1 cellular context compared by ENCODE assay signal in the genomic region with DNA sequence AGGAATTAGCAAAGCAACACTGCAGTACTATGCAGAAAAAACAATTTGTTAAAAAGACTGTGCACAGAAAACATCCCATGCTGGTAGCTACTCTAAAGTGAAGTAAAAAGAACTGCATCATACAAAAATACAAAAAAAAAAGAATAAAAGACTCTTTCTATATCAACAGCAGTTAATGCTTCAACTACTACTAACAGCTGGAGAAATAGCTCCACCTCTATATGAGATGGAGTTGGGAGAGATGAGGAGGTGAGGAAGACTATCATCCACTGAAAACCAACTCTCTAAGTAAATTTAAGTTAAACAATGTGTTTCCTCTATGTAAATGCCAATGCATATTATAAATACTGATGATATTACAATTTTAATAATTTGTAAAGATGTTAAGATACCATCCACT.
TF ChIP-seq lines count a peak whose summit lies in the region.

No MANE protein-coding gene starts in this region.

TF ChIP-seq in HCT116, 20 proteins besides CTCF, POLR2A, EP300 and RAD21:
- TF ChIP-seq, protein P1, sequence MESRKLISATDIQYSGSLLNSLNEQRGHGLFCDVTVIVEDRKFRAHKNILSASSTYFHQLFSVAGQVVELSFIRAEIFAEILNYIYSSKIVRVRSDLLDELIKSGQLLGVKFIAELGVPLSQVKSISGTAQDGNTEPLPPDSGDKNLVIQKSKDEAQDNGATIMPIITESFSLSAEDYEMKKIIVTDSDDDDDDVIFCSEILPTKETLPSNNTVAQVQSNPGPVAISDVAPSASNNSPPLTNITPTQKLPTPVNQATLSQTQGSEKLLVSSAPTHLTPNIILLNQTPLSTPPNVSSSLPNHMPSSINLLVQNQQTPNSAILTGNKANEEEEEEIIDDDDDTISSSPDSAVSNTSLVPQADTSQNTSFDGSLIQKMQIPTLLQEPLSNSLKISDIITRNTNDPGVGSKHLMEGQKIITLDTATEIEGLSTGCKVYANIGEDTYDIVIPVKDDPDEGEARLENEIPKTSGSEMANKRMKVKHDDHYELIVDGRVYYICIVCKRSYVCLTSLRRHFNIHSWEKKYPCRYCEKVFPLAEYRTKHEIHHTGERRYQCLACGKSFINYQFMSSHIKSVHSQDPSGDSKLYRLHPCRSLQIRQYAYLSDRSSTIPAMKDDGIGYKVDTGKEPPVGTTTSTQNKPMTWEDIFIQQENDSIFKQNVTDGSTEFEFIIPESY (IDR thresholded peaks at IDR 0.05; ENCODE audit: extremely low read depth, insufficient replicate concordance, low read length) = no peak
- TF ChIP-seq YY1 (IDR thresholded peaks at IDR 0.05; ENCODE audit: extremely low read depth, insufficient replicate concordance, low read depth, low read length) = no peak
- no peak for TF ChIP-seq SP1 (IDR thresholded peaks at IDR 0.05; ENCODE audit: low read depth)
- TF ChIP-seq SIN3A (IDR thresholded peaks at IDR 0.05; ENCODE audit: low read depth) = no peak
- no peak for TF ChIP-seq EGR1 (IDR thresholded peaks at IDR 0.05; ENCODE audit: low read depth)
- no peak for TF ChIP-seq POLR2AphosphoS5 (IDR thresholded peaks at IDR 0.05; ENCODE audit: low read depth, low read length)
- no peak for TF ChIP-seq ELF1 (IDR thresholded peaks at IDR 0.05; ENCODE audit: borderline replicate concordance, low read depth)
- no peak for TF ChIP-seq ZNF274 (IDR thresholded peaks at IDR 0.05; ENCODE audit: low read depth, low read length)
- TF ChIP-seq, protein P2, sequence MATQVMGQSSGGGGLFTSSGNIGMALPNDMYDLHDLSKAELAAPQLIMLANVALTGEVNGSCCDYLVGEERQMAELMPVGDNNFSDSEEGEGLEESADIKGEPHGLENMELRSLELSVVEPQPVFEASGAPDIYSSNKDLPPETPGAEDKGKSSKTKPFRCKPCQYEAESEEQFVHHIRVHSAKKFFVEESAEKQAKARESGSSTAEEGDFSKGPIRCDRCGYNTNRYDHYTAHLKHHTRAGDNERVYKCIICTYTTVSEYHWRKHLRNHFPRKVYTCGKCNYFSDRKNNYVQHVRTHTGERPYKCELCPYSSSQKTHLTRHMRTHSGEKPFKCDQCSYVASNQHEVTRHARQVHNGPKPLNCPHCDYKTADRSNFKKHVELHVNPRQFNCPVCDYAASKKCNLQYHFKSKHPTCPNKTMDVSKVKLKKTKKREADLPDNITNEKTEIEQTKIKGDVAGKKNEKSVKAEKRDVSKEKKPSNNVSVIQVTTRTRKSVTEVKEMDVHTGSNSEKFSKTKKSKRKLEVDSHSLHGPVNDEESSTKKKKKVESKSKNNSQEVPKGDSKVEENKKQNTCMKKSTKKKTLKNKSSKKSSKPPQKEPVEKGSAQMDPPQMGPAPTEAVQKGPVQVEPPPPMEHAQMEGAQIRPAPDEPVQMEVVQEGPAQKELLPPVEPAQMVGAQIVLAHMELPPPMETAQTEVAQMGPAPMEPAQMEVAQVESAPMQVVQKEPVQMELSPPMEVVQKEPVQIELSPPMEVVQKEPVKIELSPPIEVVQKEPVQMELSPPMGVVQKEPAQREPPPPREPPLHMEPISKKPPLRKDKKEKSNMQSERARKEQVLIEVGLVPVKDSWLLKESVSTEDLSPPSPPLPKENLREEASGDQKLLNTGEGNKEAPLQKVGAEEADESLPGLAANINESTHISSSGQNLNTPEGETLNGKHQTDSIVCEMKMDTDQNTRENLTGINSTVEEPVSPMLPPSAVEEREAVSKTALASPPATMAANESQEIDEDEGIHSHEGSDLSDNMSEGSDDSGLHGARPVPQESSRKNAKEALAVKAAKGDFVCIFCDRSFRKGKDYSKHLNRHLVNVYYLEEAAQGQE (IDR thresholded peaks at IDR 0.05; ENCODE audit: low read depth) = no peak
